ENCODE assay signal across 11 cellular contexts in genomic region chr5:141657937-141658545, GRCh38. TPM values are rescaled to one million over a fixed set of nuclear protein-coding genes. Genes with fewer than 3 reads are reported as not detected.
DNase-seq lines count a peak whose midpoint lies in the region; ATAC-seq, FAIRE-seq and TF ChIP-seq lines count a peak whose summit lies in the region.
"Had no signal": no experiment of that assay in that cellular context is flagged by ENCODE, and none has a peak within 500 bp of the region (broad histone marks: within the 10 kb centered on the region; RNA-seq: fewer than 3 reads in every experiment).

No MANE protein-coding gene starts in this region.

- dilution Hi-C loops in endothelial cell of umbilical vein (cut with MboI; ENCODE audit: extremely low pct_ligation_motif_present, low sequenced_read_pairs), result no loop called here

- peaks cover 10% of the 10 kb centered on the region for H3K4me1 ChIP-seq in endothelial cell of umbilical vein (ENCODE audit: control insufficient read depth, extremely low read depth, insufficient read depth, low read length)

- CTCF ChIA-PET in AG04450 (lab: Charles Lee), result interaction anchor here (0.6 to 1.8 kb wide), 4 partner anchors 34 to 303 kb away, joined by 3 to 8 read pairs (median 4); partner anchors contain the start of gene DIAPH1
- CTCF ChIA-PET in endothelial cell of umbilical vein (lab: Charles Lee), result interaction anchor here (0.7 to 1.6 kb wide), 6 partner anchors 11 to 302 kb away, joined by 3 to 6 read pairs (median 4); partner anchors contain the start of genes HDAC3 and RELL2

- FAIRE-seq in endothelial cell of umbilical vein (lab: Jason Lieb, UNC), result peak; percentile 76
- FAIRE-seq: G401.6 had no signal

- intact Hi-C loops in endothelial cell of umbilical vein (cut with micrococcal nuclease), result no loop called here

- peak overlapping the region; percentile 34 for H3K27ac ChIP-seq in AG04450 (ENCODE audit: low read depth, low read length)
- H3K27ac ChIP-seq in endothelial cell of umbilical vein (ENCODE audit: insufficient read depth, low read depth, low read length), result peak overlapping the region; percentile 54

- peak; percentile 90 for ATAC-seq in GM19351 (IDR thresholded peaks at IDR 0.05; ENCODE audit: unreplicated experiment)

- no peak overlapping the region for H3K4me2 ChIP-seq in endothelial cell of umbilical vein (ENCODE audit: insufficient read depth, low read length)

- H4K20me1 ChIP-seq in endothelial cell of umbilical vein (replicated peaks; ENCODE audit: control insufficient read depth, extremely low read depth, insufficient read depth, low read length), result no peaks in the 10 kb centered on the region

- no TSS peak for BruUV-seq in endothelial cell of umbilical vein (replicated peaks; lab: Mats Ljungman, UMichigan)

- H3K4me3 ChIP-seq in AG04450 (ENCODE audit: low read depth, low read length), result no peak overlapping the region
- no peak overlapping the region for H3K4me3 ChIP-seq in endothelial cell of umbilical vein (replicated peaks in 1 of 3; ENCODE audit: insufficient read depth in 1 of 3, low read depth in 1 of 3, low read length in 3 of 3)

- H3K9ac ChIP-seq in endothelial cell of umbilical vein (replicated peaks; ENCODE audit: extremely low read depth, insufficient read depth, low read length), result no peak overlapping the region

- TF ChIP-seq POLR2A in endothelial cell of umbilical vein (IDR thresholded peaks at IDR 0.05; ENCODE audit: low read depth, low read length), result peak; percentile 34

- H3K36me3 ChIP-seq in endothelial cell of umbilical vein (ENCODE audit: control insufficient read depth in 2 of 2, extremely low read depth in 1 of 2, insufficient read depth in 2 of 2, low read length in 2 of 2), result peaks cover 39 to 60% of the 10 kb centered on the region in 2 experiments

- DNase-seq in AG04450 (ENCODE audit: low read depth, low spot score), result peak; percentile 79
- peak; percentile 55 for DNase-seq in HS-27A (ENCODE audit: low read depth)
- DNase-seq in endothelial cell of umbilical vein (ENCODE audit: low read depth, low spot score), result peak; percentile 77
- no peak for DNase-seq in GDM1 (lab: John Stamatoyannopoulos, UW)
- DNase-seq in foreskin melanocyte, result no peak
- DNase-seq in SHP77 treated with DMSO at 0.1 percent for 48 hours (lab: John Stamatoyannopoulos, UW), result no peak
- DNase-seq in NAMALWA (ENCODE audit: low spot score), result no peak
- DNase-seq: effector memory CD4-positive, alpha-beta T cell; T-helper 2 cell had no signal

- POLR2A ChIA-PET in AG04450 (lab: Yijun Ruan, JAX) (interaction anchor here (0.8 kb wide), 1 partner anchor 21 kb away, joined by 3 read pairs; the partner anchor contains the start of genes HDAC3 and RELL2), endothelial cell of umbilical vein (lab: Charles Lee) (no interaction called here)

- peaks cover 3% of the 10 kb centered on the region for H3K79me2 ChIP-seq in endothelial cell of umbilical vein (ENCODE audit: control insufficient read depth, insufficient read depth, low read length)

- no peaks in the 10 kb centered on the region for H3K9me1 ChIP-seq in endothelial cell of umbilical vein (replicated peaks; ENCODE audit: control insufficient read depth, extremely low read depth, insufficient read depth, low read length)

- TF ChIP-seq CTCF in AG04450 (IDR thresholded peaks at IDR 0.05; ENCODE audit: low read depth, low read length) (no peak), endothelial cell of umbilical vein (IDR thresholded peaks at IDR 0.05; ENCODE audit: extremely low read depth in 1 of 2, insufficient read depth in 1 of 2, low read depth in 1 of 2, low read length in 2 of 2) (no peak)

- H3K27me3 ChIP-seq in AG04450 (ENCODE audit: control insufficient read depth, insufficient read depth, low read length) (no peaks in the 10 kb centered on the region), endothelial cell of umbilical vein (ENCODE audit: control insufficient read depth in 2 of 2, insufficient read depth in 2 of 2, low read length in 2 of 2) (no peaks in the 10 kb centered on the region)

- peaks cover 7% of the 10 kb centered on the region; the same call in 1 of the 2 replicates for H3K9me3 ChIP-seq in AG04450 (ENCODE audit: control insufficient read depth, insufficient read depth, low read length)
- H3K9me3 ChIP-seq in endothelial cell of umbilical vein (replicated peaks; ENCODE audit: control insufficient read depth, insufficient read depth, low read length), result no peaks in the 10 kb centered on the region

- H2AFZ ChIP-seq in endothelial cell of umbilical vein (ENCODE audit: low read depth, low read length), result no peak overlapping the region

TF ChIP-seq in endothelial cell of umbilical vein, 7 proteins besides CTCF, POLR2A, EP300 and RAD21 (continues in another document):
- TF ChIP-seq FOS (IDR thresholded peaks at IDR 0.05; ENCODE audit: borderline replicate concordance, insufficient read depth, low read length) (peak; percentile 95), MAX (IDR thresholded peaks at IDR 0.05; ENCODE audit: insufficient read depth, insufficient read length) (no peak), JUN (IDR thresholded peaks at IDR 0.05; ENCODE audit: borderline replicate concordance, insufficient read depth, insufficient read length, low read depth) (peak; percentile 99), GATA2 (IDR thresholded peaks at IDR 0.05; ENCODE audit: insufficient read depth, insufficient read length, low read depth, low read length) (no peak), MYC (IDR thresholded peaks at IDR 0.05; ENCODE audit: low read depth, low read length) (no peak), POLR2AphosphoS5 (IDR thresholded peaks at IDR 0.05; ENCODE audit: insufficient read depth, low read depth, low read length) (peak; percentile 45)

RNA-seq across cellular contexts. Expression of gene FCHSD1, which starts 6.8 kb away (rescaled TPM):
- polyA plus RNA-seq in AG04450 (2011; rRNA removed) (28.1 and 30.2 TPM in 2 replicates), endothelial cell of umbilical vein (34.8 and 35.1 TPM in 2 replicates)
- 24.8 and 30.1 TPM in 2 replicates for polyA minus RNA-seq in AG04450 (2011; rRNA and poly(A)+ RNA removed)
- 37.0 and 37.1 TPM in 2 replicates for total RNA-seq in endothelial cell of umbilical vein
- 11.9 and 19.6 TPM in 2 replicates for polyA plus RNA-seq in endothelial cell of umbilical vein (2011; cell fraction: cytosol; rRNA removed)
- 319 and 330 TPM in 2 replicates for polyA plus RNA-seq in endothelial cell of umbilical vein (2011; cell fraction: nucleus; rRNA removed)
- polyA plus RNA-seq in endothelial cell of umbilical vein (2012), result 26.0 and 32.5 TPM in 2 replicates
- 27.4 and 30.0 TPM in 2 replicates for polyA minus RNA-seq in endothelial cell of umbilical vein
- 1.6 TPM for polyA minus RNA-seq in endothelial cell of umbilical vein (2011; cell fraction: cytosol; rRNA and poly(A)+ RNA removed)
- polyA minus RNA-seq in endothelial cell of umbilical vein (2011; cell fraction: nucleus; rRNA and poly(A)+ RNA removed), result 49.2 and 52.4 TPM in 2 replicates

RNA-seq across cellular contexts. Expression of gene RELL2, which starts 21.2 kb away (rescaled TPM):
- polyA plus RNA-seq in AG04450 (2011; rRNA removed) (3.0 and 3.1 TPM in 2 replicates), endothelial cell of umbilical vein (3.4 and 4.8 TPM in 2 replicates)
- polyA minus RNA-seq in AG04450 (2011; rRNA and poly(A)+ RNA removed), result 1.4 and 1.8 TPM in 2 replicates
- total RNA-seq in endothelial cell of umbilical vein, result 3.1 and 3.6 TPM in 2 replicates
- polyA plus RNA-seq in endothelial cell of umbilical vein (2011; cell fraction: cytosol; rRNA removed), result 2.7 and 3.4 TPM in 2 replicates
- polyA plus RNA-seq in endothelial cell of umbilical vein (2011; cell fraction: nucleus; rRNA removed), result 14.0 and 16.1 TPM in 2 replicates
- polyA plus RNA-seq in endothelial cell of umbilical vein (2012), result 1.5 and 2.3 TPM in 2 replicates
- 0.70 and 1.2 TPM in 2 replicates for polyA minus RNA-seq in endothelial cell of umbilical vein
- polyA minus RNA-seq in endothelial cell of umbilical vein (2011; cell fraction: cytosol; rRNA and poly(A)+ RNA removed), result 0.51 TPM
- polyA minus RNA-seq in endothelial cell of umbilical vein (2011; cell fraction: nucleus; rRNA and poly(A)+ RNA removed), result 1.0 and 2.7 TPM in 2 replicates

RNA-seq across cellular contexts. Expression of gene HDAC3, which starts 21.4 kb away (rescaled TPM):
- 78.3 and 82.2 TPM in 2 replicates for polyA plus RNA-seq in AG04450 (2011; rRNA removed)
- polyA minus RNA-seq in AG04450 (2011; rRNA and poly(A)+ RNA removed), result 60.4 and 77.7 TPM in 2 replicates
- 58.5 and 60.2 TPM in 2 replicates for total RNA-seq in endothelial cell of umbilical vein
- 74.7 and 75.5 TPM in 2 replicates for polyA plus RNA-seq in endothelial cell of umbilical vein
- 64.0 and 66.6 TPM in 2 replicates for polyA plus RNA-seq in endothelial cell of umbilical vein (2011; cell fraction: cytosol; rRNA removed)
- 164 and 169 TPM in 2 replicates for polyA plus RNA-seq in endothelial cell of umbilical vein (2011; cell fraction: nucleus; rRNA removed)
- polyA plus RNA-seq in endothelial cell of umbilical vein (2012), result 28.3 and 43.8 TPM in 2 replicates
- 83.2 and 85.6 TPM in 2 replicates for polyA minus RNA-seq in endothelial cell of umbilical vein
- 32.5 TPM for polyA minus RNA-seq in endothelial cell of umbilical vein (2011; cell fraction: cytosol; rRNA and poly(A)+ RNA removed)
- polyA minus RNA-seq in endothelial cell of umbilical vein (2011; cell fraction: nucleus; rRNA and poly(A)+ RNA removed), result 40.8 and 58.4 TPM in 2 replicates

RNA-seq across cellular contexts. Expression of gene ARAP3, which starts 24.0 kb away (rescaled TPM):
- polyA plus RNA-seq in AG04450 (2011; rRNA removed) (3.5 and 4.9 TPM in 2 replicates), endothelial cell of umbilical vein (60.6 and 62.1 TPM in 2 replicates)
- 5.5 and 8.1 TPM in 2 replicates for polyA minus RNA-seq in AG04450 (2011; rRNA and poly(A)+ RNA removed)
- total RNA-seq in endothelial cell of umbilical vein, result 136 and 142 TPM in 2 replicates
- 58.7 and 63.2 TPM in 2 replicates for polyA plus RNA-seq in endothelial cell of umbilical vein (2011; cell fraction: cytosol; rRNA removed)
- polyA plus RNA-seq in endothelial cell of umbilical vein (2011; cell fraction: nucleus; rRNA removed), result 270 and 334 TPM in 2 replicates
- polyA plus RNA-seq in endothelial cell of umbilical vein (2012), result 91.3 and 94.0 TPM in 2 replicates
- 100 and 107 TPM in 2 replicates for polyA minus RNA-seq in endothelial cell of umbilical vein
- polyA minus RNA-seq in endothelial cell of umbilical vein (2011; cell fraction: cytosol; rRNA and poly(A)+ RNA removed), result 3.4 TPM
- polyA minus RNA-seq in endothelial cell of umbilical vein (2011; cell fraction: nucleus; rRNA and poly(A)+ RNA removed), result 105 and 115 TPM in 2 replicates

RNA-seq across cellular contexts. Expression of gene DIAPH1, which starts 39.2 kb away (rescaled TPM):
- 27.1 and 34.7 TPM in 2 replicates for polyA plus RNA-seq in AG04450 (2011; rRNA removed)
- 80.8 and 98.1 TPM in 2 replicates for polyA minus RNA-seq in AG04450 (2011; rRNA and poly(A)+ RNA removed)
- 103 and 105 TPM in 2 replicates for total RNA-seq in endothelial cell of umbilical vein
- polyA plus RNA-seq in endothelial cell of umbilical vein, result 59.2 and 68.6 TPM in 2 replicates
- 51.6 and 54.4 TPM in 2 replicates for polyA plus RNA-seq in endothelial cell of umbilical vein (2011; cell fraction: cytosol; rRNA removed)
- polyA plus RNA-seq in endothelial cell of umbilical vein (2011; cell fraction: nucleus; rRNA removed), result 167 and 183 TPM in 2 replicates
- 65.8 and 74.9 TPM in 2 replicates for polyA plus RNA-seq in endothelial cell of umbilical vein (2012)
- 135 and 141 TPM in 2 replicates for polyA minus RNA-seq in endothelial cell of umbilical vein
- polyA minus RNA-seq in endothelial cell of umbilical vein (2011; cell fraction: cytosol; rRNA and poly(A)+ RNA removed), result 79.2 TPM
- 114 and 132 TPM in 2 replicates for polyA minus RNA-seq in endothelial cell of umbilical vein (2011; cell fraction: nucleus; rRNA and poly(A)+ RNA removed)

Comparison
In these comparisons a context has a peak if more than half of its experiments do, and no peak if none do; other contexts are left out.
1. DNase-seq: peak in AG04450 (single experiment), HS-27A (single experiment) and endothelial cell of umbilical vein (single experiment); none in GDM1 (single experiment), foreskin melanocyte (single experiment), SHP77 treated with DMSO at 0.1 percent for 48 hours (single experiment) and NAMALWA (single experiment).